In genomic region chr22:31829505-31829904, GRCh38 we compare ENCODE assay signal across 9 cellular contexts.
A peak's percentile ranks its signal among the peaks of the same experiment; 100 is the strongest.
DNase-seq lines count a peak whose midpoint lies in the region; ATAC-seq and TF ChIP-seq lines count a peak whose summit lies in the region.
"Had no signal": no experiment of that assay in that cellular context is flagged by ENCODE, and none has a peak within 500 bp of the region (broad histone marks: within the 10 kb centered on the region; RNA-seq: fewer than 3 reads in every experiment).

No MANE protein-coding gene starts in this region.

- H3K27me3 ChIP-seq in Caco-2 (replicated peaks; ENCODE audit: control insufficient read depth, insufficient read depth, low read length): no peaks in the 10 kb centered on the region
- H3K27me3 ChIP-seq: neutrophil had no signal

- TF ChIP-seq CTCF in Caco-2 (IDR thresholded peaks at IDR 0.05; ENCODE audit: insufficient read depth in 1 of 2, low read depth in 1 of 2, low read length in 1 of 2, severe bottlenecking in 1 of 2, unreplicated experiment in 1 of 2): no peak

- no peaks in the 10 kb centered on the region for H3K27me3 Mint-ChIP-seq in activated naive CD4-positive, alpha-beta T cell treated with anti-CD3 and anti-CD28 coated beads, Interleukin-2, amount 50 U/mL, for 24 hours
- no peaks in the 10 kb centered on the region for H3K27me3 Mint-ChIP-seq in Caco-2 (ENCODE audit: insufficient read depth, unreplicated experiment)

- H3K9me3 Mint-ChIP-seq in activated naive CD4-positive, alpha-beta T cell treated with anti-CD3 and anti-CD28 coated beads, Interleukin-2, amount 50 U/mL, for 24 hours: no peaks in the 10 kb centered on the region
- H3K9me3 Mint-ChIP-seq in Caco-2 (ENCODE audit: unreplicated experiment): no peaks in the 10 kb centered on the region

- H3K4me1 Mint-ChIP-seq in activated naive CD4-positive, alpha-beta T cell treated with anti-CD3 and anti-CD28 coated beads, Interleukin-2, amount 50 U/mL, for 24 hours: peaks cover 17% of the 10 kb centered on the region
- no peaks in the 10 kb centered on the region for H3K4me1 Mint-ChIP-seq in Caco-2 (ENCODE audit: low read depth, unreplicated experiment)

- peak overlapping the region; percentile 43 for H3K27ac Mint-ChIP-seq in activated naive CD4-positive, alpha-beta T cell treated with anti-CD3 and anti-CD28 coated beads, Interleukin-2, amount 50 U/mL, for 24 hours
- no peak overlapping the region for H3K27ac Mint-ChIP-seq in Caco-2 (ENCODE audit: unreplicated experiment)

- BruUV-seq in Caco-2 (replicated peaks; lab: Mats Ljungman, UMichigan): no TSS peak

- peak overlapping the region; percentile 49 for H3K4me3 Mint-ChIP-seq in activated naive CD4-positive, alpha-beta T cell treated with anti-CD3 and anti-CD28 coated beads, Interleukin-2, amount 50 U/mL, for 24 hours
- no peak overlapping the region for H3K4me3 Mint-ChIP-seq in Caco-2 (ENCODE audit: unreplicated experiment)

- 60 to 80% methylated on average over 1 of the region's 1 CpG for WGBS in mesodermal cell (ENCODE audit: insufficient coverage in 2 of 2), 2 experiments

- intact Hi-C loops in Caco-2 (cut with micrococcal nuclease; ENCODE audit: unreplicated experiment): no loop called here
- intact Hi-C loops in posterior vena cava (cut with DNase I): no loop called here

- H3K36me3 Mint-ChIP-seq in activated naive CD4-positive, alpha-beta T cell treated with anti-CD3 and anti-CD28 coated beads, Interleukin-2, amount 50 U/mL, for 24 hours: peaks cover 32% of the 10 kb centered on the region
- peaks cover 23% of the 10 kb centered on the region for H3K36me3 Mint-ChIP-seq in Caco-2 (ENCODE audit: insufficient read depth, unreplicated experiment)

- no peaks in the 10 kb centered on the region for H3K9me3 ChIP-seq in mesodermal cell (ENCODE audit: control insufficient read depth, low read length)
- H3K9me3 ChIP-seq in Caco-2: no peaks in the 10 kb centered on the region
- H3K9me3 ChIP-seq: neutrophil had no signal

- H3K4me3 ChIP-seq in mesodermal cell (ENCODE audit: extremely low read depth, insufficient read depth, low read length, poor library complexity, severe bottlenecking) (no peak overlapping the region), Caco-2 (ENCODE audit: low read depth, low read length) (no peak overlapping the region)

- CTCF ChIA-PET in Caco-2 (lab: Charles Lee): interaction anchor here (0.6 kb wide), 1 partner anchor 137 kb away, joined by 5 read pairs; no protein-coding TSS in a partner anchor

- H3K27ac ChIP-seq in mesodermal cell (ENCODE audit: low read depth, low read length, severe bottlenecking): peak overlapping the region; percentile 16
- H3K27ac ChIP-seq: neutrophil had no signal

- peak; percentile 96 for DNase-seq in EH (ENCODE audit: low read depth)
- DNase-seq in NCI-H2029 (lab: John Stamatoyannopoulos, UW): peak; percentile 69
- no peak for DNase-seq in GM19240 (ENCODE audit: insufficient read length, low spot score)
- DNase-seq in Caco-2: no peak
- no peak for DNase-seq in posterior vena cava (ENCODE audit: low spot score)

- peaks cover 51% of the 10 kb centered on the region for H3K36me3 ChIP-seq in mesodermal cell (ENCODE audit: control insufficient read depth, insufficient read depth, low read length)
- no peaks in the 10 kb centered on the region; the same call in 1 of the 2 replicates for H3K36me3 ChIP-seq in Caco-2 (ENCODE audit: control insufficient read depth, insufficient read depth, low read length)

- no peak for ATAC-seq in HG03108 (IDR thresholded peaks at IDR 0.05; ENCODE audit: unreplicated experiment)

- H3K4me1 ChIP-seq in mesodermal cell (ENCODE audit: control insufficient read depth, insufficient read depth, low read length, poor library complexity, severe bottlenecking): peaks cover 8% of the 10 kb centered on the region
- H3K4me1 ChIP-seq in Caco-2: peaks cover 3% of the 10 kb centered on the region; the same call in 1 of the 2 replicates

- POLR2A ChIA-PET in Caco-2 (lab: Charles Lee): no interaction called here

Comparison
In these comparisons a context has a peak if more than half of its experiments do, and no peak if none do; other contexts are left out.
1. DNase-seq: peak in EH (single experiment) and NCI-H2029 (single experiment); none in GM19240 (single experiment), Caco-2 (0 of 2) and posterior vena cava (single experiment).